Comparison of ENCODE assay signal across 29 cellular contexts in the genomic region with DNA sequence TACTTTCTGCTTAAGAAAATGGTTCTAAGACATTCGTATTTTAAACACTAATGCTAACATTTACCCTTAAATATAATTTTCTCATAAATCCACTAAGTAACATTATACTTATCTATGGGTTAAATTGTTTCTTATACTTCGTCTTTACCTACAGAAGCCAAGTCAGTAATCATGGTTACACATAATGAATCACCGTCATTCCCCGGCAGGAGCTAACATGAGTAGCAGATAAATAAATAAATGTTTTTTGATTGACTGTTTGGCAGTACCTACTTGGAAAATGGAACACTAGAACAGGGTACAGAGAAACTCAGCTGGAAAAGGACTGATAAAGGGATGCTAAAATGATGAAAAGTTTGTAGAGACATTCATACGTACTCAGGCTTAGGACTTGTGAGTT.
"Had no signal": no experiment of that assay in that cellular context is flagged by ENCODE, and none has a peak within 500 bp of the region (broad histone marks: within the 10 kb centered on the region; RNA-seq: fewer than 3 reads in every experiment).

No MANE protein-coding gene starts in this region.

- H3K4me1 ChIP-seq: lower lobe of right lung, pancreas, prostate gland, stomach, testis, thyroid gland, transverse colon, upper lobe of left lung, vagina had no signal

- FAIRE-seq: keratinocyte, pancreas had no signal

- H3K4me3 ChIP-seq: lower lobe of right lung, pancreas, prostate gland, skin epidermis, stomach, testis, thyroid gland, transverse colon, upper lobe of left lung, vagina had no signal

- H3K36me3 ChIP-seq: lower lobe of right lung, pancreas, prostate gland, stomach, thyroid gland, transverse colon, upper lobe of left lung, vagina had no signal

- DNase-seq: kidney glomerular epithelial cell; left cardiac atrium; left ventricle myocardium superior; lower lobe of right lung; mammary epithelial cell; mesenchymal stem cell; naive thymus-derived CD8-positive, alpha-beta T cell; nucleus accumbens; pancreas; posterior cingulate gyrus; retina; right cardiac atrium; stimulated activated CD4-positive, alpha-beta T cell treated with anti-CD3 and anti-CD28 coated beads, Interleukin-12 subunit alpha, Interleukin-12 subunit beta, amount 100 ng/mL, for 4 hours; stimulated activated CD4-positive, alpha-beta T cell treated with anti-CD3 and anti-CD28 coated beads, Interleukin-15, amount 100 ng/mL, for 24 hours; stimulated activated CD4-positive, alpha-beta T cell treated with anti-CD3 and anti-CD28 coated beads, Interleukin-2, amount 100 ng/mL, for 24 hours; stimulated activated CD4-positive, alpha-beta T cell treated with anti-CD3 and anti-CD28 coated beads, Interleukin-4, amount 100 ng/mL, for 1 hour; stimulated activated naive B cell treated with anti-CD40 and anti-IgM and Interleukin-4, amounts not matched to agents 10 μg/mL and 1 μg/mL and 100 μg/mL, for 72 hours; stimulated activated naive CD8-positive, alpha-beta T cell treated with anti-CD3 and anti-CD28 coated beads, Interleukin-15, Interleukin-2, amounts not matched to agents 100 U/mL and 50 U/mL, for 24 hours; stomach; testis; thyroid gland; transverse colon; upper lobe of left lung had no signal

- H3K9me3 ChIP-seq: lower lobe of right lung, pancreas, prostate gland, testis, thyroid gland, transverse colon, upper lobe of left lung, vagina had no signal

- H3K27ac ChIP-seq: lower lobe of right lung, pancreas, prostate gland, skin epidermis, stomach, testis, thyroid gland, transverse colon, upper lobe of left lung, vagina had no signal

- ATAC-seq: left cardiac atrium; left lobe of liver; left ventricle myocardium superior; lower lobe of right lung; naive thymus-derived CD8-positive, alpha-beta T cell; pancreas; right cardiac atrium; sciatic nerve; stimulated activated naive B cell treated with anti-CD40 and anti-IgM and Interleukin-4, amounts not matched to agents 10 μg/mL and 1 μg/mL and 100 μg/mL, for 72 hours; stimulated activated naive CD8-positive, alpha-beta T cell treated with anti-CD3 and anti-CD28 coated beads, Interleukin-15, Interleukin-2, amounts not matched to agents 100 U/mL and 50 U/mL, for 24 hours had no signal

- H3K27me3 ChIP-seq: stomach, testis, thyroid gland, transverse colon, upper lobe of left lung, vagina had no signal
